In genomic region chr18:36697905-36698304, GRCh38 we compare ENCODE assay signal across 19 cellular contexts.
DNase-seq lines count a peak whose midpoint lies in the region; TF ChIP-seq lines count a peak whose summit lies in the region.
"Had no signal": no experiment of that assay in that cellular context is flagged by ENCODE, and none has a peak within 500 bp of the region (broad histone marks: within the 10 kb centered on the region; RNA-seq: fewer than 3 reads in every experiment).

No MANE protein-coding gene starts in this region.

- WGBS in prostate gland = 76% methylated on average over 2 of the region's 2 CpGs

- no peak overlapping the region for H3K27ac Mint-ChIP-seq in activated CD4-positive, alpha-beta T cell treated with anti-CD3 and anti-CD28 coated beads, Interleukin-2, amount 10 ng/mL, durations not matched to agents 7 days and 5 days
- H3K27ac Mint-ChIP-seq: IgD-negative memory B cell had no signal

- POLR2A ChIA-PET in activated CD4-positive, alpha-beta T cell treated with anti-CD3 and anti-CD28 coated beads, Interleukin-2, amount 10 ng/mL, durations not matched to agents 7 days and 5 days (lab: Charles Lee) = no interaction called here

- H3K36me3 Mint-ChIP-seq in activated CD4-positive, alpha-beta T cell treated with anti-CD3 and anti-CD28 coated beads, Interleukin-2, amount 10 ng/mL, durations not matched to agents 7 days and 5 days (ENCODE audit: low read depth) = no peaks in the 10 kb centered on the region
- H3K36me3 Mint-ChIP-seq: IgD-negative memory B cell had no signal

- no peak overlapping the region for H3K9ac ChIP-seq in colonic mucosa (ENCODE audit: low read depth in 2 of 2, low read length in 2 of 2)

- H3K27me3 ChIP-seq in colonic mucosa (no peaks in the 10 kb centered on the region), prostate gland (replicated peaks; ENCODE audit: insufficient read depth) (no peaks in the 10 kb centered on the region)
- H3K27me3 ChIP-seq: right atrium auricular region, SJSA1 had no signal

- H3K36me3 ChIP-seq in colonic mucosa (no peaks in the 10 kb centered on the region), prostate gland (no peaks in the 10 kb centered on the region)
- H3K36me3 ChIP-seq: right atrium auricular region, SJSA1 had no signal

- no peaks in the 10 kb centered on the region for H3K9me3 Mint-ChIP-seq in activated CD4-positive, alpha-beta T cell treated with anti-CD3 and anti-CD28 coated beads, Interleukin-2, amount 10 ng/mL, durations not matched to agents 7 days and 5 days
- H3K9me3 Mint-ChIP-seq: IgD-negative memory B cell had no signal

- DNase-seq in Caki2 (ENCODE audit: low read depth) (peak; percentile 23), NCI-H226 (peak; percentile 77), dedifferentiated amniotic fluid mesenchymal stem cell (ENCODE audit: extremely low spot score) (peak; percentile 85), non-pigmented ciliary epithelial cell (ENCODE audit: low read depth) (peak; percentile 74), colonic mucosa (no peak), prostate gland (ENCODE audit: low spot score) (no peak), DMS79 (lab: John Stamatoyannopoulos, UW) (no peak)
- no peak for DNase-seq in activated CD4-positive, alpha-beta T cell treated with anti-CD3 and anti-CD28 coated beads, Interleukin-2, amount 10 ng/mL, durations not matched to agents 7 days and 5 days
- DNase-seq: activated naive CD4-positive, alpha-beta T cell treated with Interleukin-2 at 50 U/mL for 16 hours; foreskin melanocyte; kidney; NCI-H1436; NCI-H524 treated with DMSO at 0.1 percent for 48 hours; stimulated activated CD4-positive, alpha-beta T cell treated with anti-CD3 and anti-CD28 coated beads, Interleukin-4, amount 100 ng/mL, for 4 hours; stimulated activated naive CD4-positive, alpha-beta T cell had no signal

- TF ChIP-seq CTCF in colonic mucosa (IDR thresholded peaks at IDR 0.05) = no peak
- TF ChIP-seq CTCF in prostate gland (IDR thresholded peaks at IDR 0.05) = no peak

- H3K27me3 Mint-ChIP-seq in activated CD4-positive, alpha-beta T cell treated with anti-CD3 and anti-CD28 coated beads, Interleukin-2, amount 10 ng/mL, durations not matched to agents 7 days and 5 days = peaks cover 2% of the 10 kb centered on the region

- H3K4me1 Mint-ChIP-seq in activated CD4-positive, alpha-beta T cell treated with anti-CD3 and anti-CD28 coated beads, Interleukin-2, amount 10 ng/mL, durations not matched to agents 7 days and 5 days = no peaks in the 10 kb centered on the region
- H3K4me1 Mint-ChIP-seq: IgD-negative memory B cell had no signal

- H3K27ac ChIP-seq in colonic mucosa (no peak overlapping the region), prostate gland (no peak overlapping the region)
- H3K27ac ChIP-seq: C4-2B, right atrium auricular region, SJSA1 had no signal

- CTCF ChIA-PET in activated CD4-positive, alpha-beta T cell treated with anti-CD3 and anti-CD28 coated beads, Interleukin-2, amount 10 ng/mL, durations not matched to agents 7 days and 5 days (lab: Charles Lee) = no interaction called here

- H3K4me1 ChIP-seq in colonic mucosa (no peaks in the 10 kb centered on the region), prostate gland (replicated peaks) (no peaks in the 10 kb centered on the region)
- H3K4me1 ChIP-seq: SJSA1 had no signal

- in situ Hi-C loops in Caki2 (cut with HindIII; ENCODE audit: low pct_unique_long_range_greater_than_20kb, low sequenced_read_pairs) = no loop called here

- H3K4me3 ChIP-seq in colonic mucosa (no peak overlapping the region), prostate gland (no peak overlapping the region)
- H3K4me3 ChIP-seq: right atrium auricular region, SJSA1 had no signal

- H3K9me3 ChIP-seq in colonic mucosa = no peaks in the 10 kb centered on the region
- no peaks in the 10 kb centered on the region for H3K9me3 ChIP-seq in prostate gland
- H3K9me3 ChIP-seq: right atrium auricular region, SJSA1 had no signal

- TF ChIP-seq POLR2A in prostate gland (IDR thresholded peaks at IDR 0.05) = no peak

- intact Hi-C loops in colonic mucosa (cut with DNase I) (no loop called here), prostate gland (cut with DNase I) (no loop called here)

- H3K4me3 Mint-ChIP-seq in activated CD4-positive, alpha-beta T cell treated with anti-CD3 and anti-CD28 coated beads, Interleukin-2, amount 10 ng/mL, durations not matched to agents 7 days and 5 days = no peak overlapping the region
- H3K4me3 Mint-ChIP-seq: IgD-negative memory B cell had no signal

Comparison
In these comparisons a context has a peak if more than half of its experiments do, and no peak if none do; other contexts are left out.
1. DNase-seq: peak in Caki2 (single experiment), NCI-H226 (single experiment), dedifferentiated amniotic fluid mesenchymal stem cell (single experiment) and non-pigmented ciliary epithelial cell (single experiment); none in colonic mucosa (single experiment), prostate gland (single experiment), DMS79 (single experiment) and activated CD4-positive, alpha-beta T cell treated with anti-CD3 and anti-CD28 coated beads, Interleukin-2, amount 10 ng/mL, durations not matched to agents 7 days and 5 days (single experiment).